1 cellular context compared by ENCODE assay signal in genomic region chr2:66582975-66583842, GRCh38.
TF ChIP-seq lines count a peak whose summit lies in the region.

No MANE protein-coding gene starts in this region.

TF ChIP-seq in IMR-90, 13 proteins besides CTCF, POLR2A, EP300 and RAD21:
- TF ChIP-seq RCOR1 (IDR thresholded peaks at IDR 0.05; ENCODE audit: insufficient replicate concordance, low read length) (no peak), CHD1 (IDR thresholded peaks at IDR 0.05; ENCODE audit: low read depth, low read length) (no peak), BHLHE40 (IDR thresholded peaks at IDR 0.05; ENCODE audit: low read depth, low read length) (no peak), ELK1 (IDR thresholded peaks at IDR 0.05; ENCODE audit: borderline replicate concordance, low read depth, low read length) (no peak), MAZ (IDR thresholded peaks at IDR 0.05; ENCODE audit: borderline replicate concordance, low read depth, low read length) (no peak)
